Comparison of ENCODE assay signal across 11 cellular contexts in genomic region chr16:88701541-88702363, GRCh38. TPM values are rescaled to one million over a fixed set of nuclear protein-coding genes. Genes with fewer than 3 reads are reported as not detected.
DNase-seq lines count a peak whose midpoint lies in the region; ATAC-seq and TF ChIP-seq lines count a peak whose summit lies in the region.
"Had no signal": no experiment of that assay in that cellular context is flagged by ENCODE, and none has a peak within 500 bp of the region (broad histone marks: within the 10 kb centered on the region; RNA-seq: fewer than 3 reads in every experiment).

No MANE protein-coding gene starts in this region.

- intact Hi-C loops in esophagus muscularis mucosa (cut with DNase I) = no loop called here

- no peaks in the 10 kb centered on the region for H3K27me3 ChIP-seq in esophagus muscularis mucosa

- peaks cover 38% of the 10 kb centered on the region for H3K36me3 Mint-ChIP-seq in T-helper 1 cell treated with Interleukin-12 subunit alpha and Interleukin-12 subunit beta and Interleukin-4 antibody, amounts not matched to agents 30 μg/mL and 1 μg/mL, for 36 hours (ENCODE audit: low read depth)
- H3K36me3 Mint-ChIP-seq in activated CD8-positive, alpha-beta T cell treated with anti-CD3 and anti-CD28 coated beads, Interleukin-2, amount 10 ng/mL, durations not matched to agents 7 days and 5 days (ENCODE audit: low read depth) = peaks cover 56% of the 10 kb centered on the region

- WGBS in esophagus muscularis mucosa = 65% methylated on average over 21 of the region's 32 CpGs

- DNase-seq in T-helper 1 cell (no peak), esophagus muscularis mucosa (ENCODE audit: extremely low spot score) (no peak), DMS79 (lab: John Stamatoyannopoulos, UW) (no peak)
- DNase-seq in activated CD8-positive, alpha-beta T cell treated with anti-CD3 and anti-CD28 coated beads, Interleukin-2, amount 10 ng/mL, durations not matched to agents 7 days and 5 days = peak; percentile 38
- peak; percentile 24 for DNase-seq in stimulated activated naive CD8-positive, alpha-beta T cell treated with anti-CD3 and anti-CD28 coated beads, Interleukin-15, Interleukin-2, amounts not matched to agents 100 U/mL and 50 U/mL, for 24 hours
- DNase-seq: NCI-H1694 had no signal

- POLR2A ChIA-PET in activated CD8-positive, alpha-beta T cell treated with anti-CD3 and anti-CD28 coated beads, Interleukin-2, amount 10 ng/mL, durations not matched to agents 7 days and 5 days (lab: Charles Lee) = interaction anchor here (0.7 to 5.9 kb wide), 14 partner anchors 10 to 141 kb away, joined by 3 to 38 read pairs (median 6); partner anchors contain the start of genes APRT, CYBA, MVD and SNAI3

- CTCF ChIA-PET in activated CD8-positive, alpha-beta T cell treated with anti-CD3 and anti-CD28 coated beads, Interleukin-2, amount 10 ng/mL, durations not matched to agents 7 days and 5 days (lab: Charles Lee) = interaction anchor here (1.1 to 4.2 kb wide), 8 partner anchors 9 to 110 kb away, joined by 3 to 28 read pairs (median 4); partner anchors contain the start of gene APRT

- H3K36me3 ChIP-seq in esophagus muscularis mucosa = peaks cover 19 to 63% (median 45%) of the 10 kb centered on the region in 4 donors

- no peak for TF ChIP-seq POLR2A in esophagus muscularis mucosa (IDR thresholded peaks at IDR 0.05; ENCODE audit: low read depth)

- peaks cover 47% of the 10 kb centered on the region for H3K4me1 Mint-ChIP-seq in T-helper 1 cell treated with Interleukin-12 subunit alpha and Interleukin-12 subunit beta and Interleukin-4 antibody, amounts not matched to agents 30 μg/mL and 1 μg/mL, for 36 hours (ENCODE audit: low read depth)
- H3K4me1 Mint-ChIP-seq in activated CD8-positive, alpha-beta T cell treated with anti-CD3 and anti-CD28 coated beads, Interleukin-2, amount 10 ng/mL, durations not matched to agents 7 days and 5 days (ENCODE audit: low read depth) = peaks cover 62% of the 10 kb centered on the region

- no peaks in the 10 kb centered on the region for H3K9me3 Mint-ChIP-seq in T-helper 1 cell treated with Interleukin-12 subunit alpha and Interleukin-12 subunit beta and Interleukin-4 antibody, amounts not matched to agents 30 μg/mL and 1 μg/mL, for 36 hours
- no peaks in the 10 kb centered on the region for H3K9me3 Mint-ChIP-seq in activated CD8-positive, alpha-beta T cell treated with anti-CD3 and anti-CD28 coated beads, Interleukin-2, amount 10 ng/mL, durations not matched to agents 7 days and 5 days (ENCODE audit: insufficient read depth)

- ATAC-seq in activated CD8-positive, alpha-beta T cell treated with anti-CD3 and anti-CD28 coated beads, Interleukin-2, amount 10 ng/mL, durations not matched to agents 7 days and 5 days = no peak
- ATAC-seq in stimulated activated naive CD8-positive, alpha-beta T cell treated with anti-CD3 and anti-CD28 coated beads, Interleukin-15, Interleukin-2, amounts not matched to agents 100 U/mL and 50 U/mL, for 24 hours = no peak
- ATAC-seq in HG03457 (IDR thresholded peaks at IDR 0.05; ENCODE audit: unreplicated experiment) (no peak), GM18517 (IDR thresholded peaks at IDR 0.05; ENCODE audit: unreplicated experiment) (no peak)

- no peak for TF ChIP-seq CTCF in esophagus muscularis mucosa (IDR thresholded peaks at IDR 0.05)

- peak overlapping the region in 2 of 4 donors; percentile 9 to 18 for H3K4me3 ChIP-seq in esophagus muscularis mucosa

- H3K9me3 ChIP-seq in esophagus muscularis mucosa = no peaks in the 10 kb centered on the region

- peak overlapping the region; percentile 34 to 63 (median 47) for H3K27ac ChIP-seq in esophagus muscularis mucosa (replicated peaks in 1 of 4)

- no peak for TF ChIP-seq EP300 in esophagus muscularis mucosa (IDR thresholded peaks at IDR 0.05)

- H3K4me3 Mint-ChIP-seq in T-helper 1 cell treated with Interleukin-12 subunit alpha and Interleukin-12 subunit beta and Interleukin-4 antibody, amounts not matched to agents 30 μg/mL and 1 μg/mL, for 36 hours = peak overlapping the region; percentile 98
- H3K4me3 Mint-ChIP-seq in activated CD8-positive, alpha-beta T cell treated with anti-CD3 and anti-CD28 coated beads, Interleukin-2, amount 10 ng/mL, durations not matched to agents 7 days and 5 days = peak overlapping the region; percentile 99

- H3K27me3 Mint-ChIP-seq in T-helper 1 cell treated with Interleukin-12 subunit alpha and Interleukin-12 subunit beta and Interleukin-4 antibody, amounts not matched to agents 30 μg/mL and 1 μg/mL, for 36 hours (ENCODE audit: low read depth) = no peaks in the 10 kb centered on the region
- H3K27me3 Mint-ChIP-seq in activated CD8-positive, alpha-beta T cell treated with anti-CD3 and anti-CD28 coated beads, Interleukin-2, amount 10 ng/mL, durations not matched to agents 7 days and 5 days (ENCODE audit: low read depth) = no peaks in the 10 kb centered on the region

- H3K27ac Mint-ChIP-seq in T-helper 1 cell treated with Interleukin-12 subunit alpha and Interleukin-12 subunit beta and Interleukin-4 antibody, amounts not matched to agents 30 μg/mL and 1 μg/mL, for 36 hours = peak overlapping the region; percentile 97
- peak overlapping the region; percentile 100 for H3K27ac Mint-ChIP-seq in activated CD8-positive, alpha-beta T cell treated with anti-CD3 and anti-CD28 coated beads, Interleukin-2, amount 10 ng/mL, durations not matched to agents 7 days and 5 days

- peaks cover 47 to 63% (median 60%) of the 10 kb centered on the region in 4 donors for H3K4me1 ChIP-seq in esophagus muscularis mucosa

RNA-seq across cellular contexts. Expression of gene RNF166, which starts 4.5 kb away (rescaled TPM):
- 100 to 1,000 TPM; 144 to 166 TPM for total RNA-seq in activated CD8-positive, alpha-beta T cell treated with anti-CD3 and anti-CD28 coated beads, Interleukin-2, amount 10 ng/mL, durations not matched to agents 7 days and 5 days
- total RNA-seq in esophagus muscularis mucosa = 10 to 100 TPM; 23.3 to 33.5 (median 27.5) TPM

RNA-seq across cellular contexts. Expression of gene CTU2, which starts 4.6 kb away (rescaled TPM):
- 10 to 100 TPM; 27.5 to 29.2 TPM for total RNA-seq in activated CD8-positive, alpha-beta T cell treated with anti-CD3 and anti-CD28 coated beads, Interleukin-2, amount 10 ng/mL, durations not matched to agents 7 days and 5 days
- 10 to 100 TPM in 2 of 4 donors, 1 to 10 TPM in 2; 8.9 to 14.7 (median 10.3) TPM for total RNA-seq in esophagus muscularis mucosa

RNA-seq across cellular contexts. Expression of gene SNAI3, which starts 15.4 kb away (rescaled TPM):
- total RNA-seq in activated CD8-positive, alpha-beta T cell treated with anti-CD3 and anti-CD28 coated beads, Interleukin-2, amount 10 ng/mL, durations not matched to agents 7 days and 5 days = 10 to 100 TPM; 13.4 to 14.3 TPM
- under 1 TPM; 0.26 to 0.83 (median 0.59) TPM for total RNA-seq in esophagus muscularis mucosa
- total RNA-seq: fibroblast of villous mesenchyme, SK-MEL-5 had no signal

RNA-seq across cellular contexts. Expression of gene MVD, which starts 38.9 kb away (rescaled TPM):
- total RNA-seq in activated CD8-positive, alpha-beta T cell treated with anti-CD3 and anti-CD28 coated beads, Interleukin-2, amount 10 ng/mL, durations not matched to agents 7 days and 5 days = 10 to 100 TPM; 86.0 to 96.1 TPM
- total RNA-seq in esophagus muscularis mucosa = 10 to 100 TPM; 27.0 to 32.4 (median 29.3) TPM

RNA-seq across cellular contexts. Expression of gene CYBA, which starts 50.9 kb away (rescaled TPM):
- 100 to 1,000 TPM; 568 to 599 TPM for total RNA-seq in activated CD8-positive, alpha-beta T cell treated with anti-CD3 and anti-CD28 coated beads, Interleukin-2, amount 10 ng/mL, durations not matched to agents 7 days and 5 days
- total RNA-seq in esophagus muscularis mucosa = 100 to 1,000 TPM in 2 of 4 donors, 10 to 100 TPM in 2; 46.5 to 156 (median 99.2) TPM

Comparison
In these comparisons a context has a peak if more than half of its experiments do, and no peak if none do; other contexts are left out.
1. DNase-seq: peak in activated CD8-positive, alpha-beta T cell treated with anti-CD3 and anti-CD28 coated beads, Interleukin-2, amount 10 ng/mL, durations not matched to agents 7 days and 5 days (single experiment) and stimulated activated naive CD8-positive, alpha-beta T cell treated with anti-CD3 and anti-CD28 coated beads, Interleukin-15, Interleukin-2, amounts not matched to agents 100 U/mL and 50 U/mL, for 24 hours (single experiment); none in T-helper 1 cell (0 of 5), esophagus muscularis mucosa (single experiment) and DMS79 (single experiment).
2. RNA of gene RNF166, which starts 4.5 kb away (total RNA-seq): 144 to 166 TPM in activated CD8-positive, alpha-beta T cell treated with anti-CD3 and anti-CD28 coated beads, Interleukin-2, amount 10 ng/mL, durations not matched to agents 7 days and 5 days; 23.3 to 33.5 TPM in esophagus muscularis mucosa; every median in the first group is over 4 times any median in the second.
3. RNA of gene SNAI3, which starts 15.4 kb away (total RNA-seq): 13.4 to 14.3 TPM in activated CD8-positive, alpha-beta T cell treated with anti-CD3 and anti-CD28 coated beads, Interleukin-2, amount 10 ng/mL, durations not matched to agents 7 days and 5 days; 0.26 to 0.83 TPM in esophagus muscularis mucosa; every median in the first group is over 4 times any median in the second.